ENCODE assay signal across 8 cellular contexts in genomic region chr2:113891265-113891959, GRCh38. TPM values are rescaled to one million over a fixed set of nuclear protein-coding genes. Genes with fewer than 3 reads are reported as not detected.
DNase-seq lines count a peak whose midpoint lies in the region; ATAC-seq, FAIRE-seq and TF ChIP-seq lines count a peak whose summit lies in the region.

No MANE protein-coding gene starts in this region.

- POLR2A ChIA-PET in K562 (lab: Yijun Ruan, JAX) = no interaction called here

- no peak for ATAC-seq in Right ventricle myocardium inferior
- ATAC-seq in K562 = no peak
- ATAC-seq in lower lobe of right lung = no peak
- ATAC-seq in upper lobe of right lung = no peak
- no peak for ATAC-seq in GM21825 (IDR thresholded peaks at IDR 0.05; ENCODE audit: unreplicated experiment)

- CTCF ChIA-PET in K562 (lab: Yijun Ruan, JAX; ENCODE audit: low intra/inter-chr PET ratio) = no interaction called here

- TF ChIP-seq RAD21 in K562 (CRISPR knock-in tag; conservative IDR thresholded peaks at IDR 0.05 in 1 of 2, IDR thresholded peaks at IDR 0.05 in 1 of 2) = no peak

- TF ChIP-seq CTCF in cardiac muscle cell (IDR thresholded peaks at IDR 0.05; ENCODE audit: low read depth, low read length) = no peak
- TF ChIP-seq CTCF in K562 (IDR thresholded peaks at IDR 0.05 in 2 of 3, conservative IDR thresholded peaks at IDR 0.05 in 1 of 3; ENCODE audit: insufficient read depth in 2 of 3, low read depth in 1 of 3, low read length in 3 of 3) = no peak
- TF ChIP-seq CTCF in lower lobe of right lung (IDR thresholded peaks at IDR 0.05) = no peak
- no peak for TF ChIP-seq CTCF in upper lobe of right lung (IDR thresholded peaks at IDR 0.05)

- no peaks in the 10 kb centered on the region for H3K27me3 ChIP-seq in cardiac muscle cell
- H3K27me3 ChIP-seq in K562 (ENCODE audit: control insufficient read depth in 2 of 2, insufficient read depth in 2 of 2, low read length in 2 of 2) = no peaks in the 10 kb centered on the region
- no peaks in the 10 kb centered on the region for H3K27me3 ChIP-seq in lower lobe of right lung (ENCODE audit: low read depth)
- no peaks in the 10 kb centered on the region for H3K27me3 ChIP-seq in upper lobe of right lung

- FAIRE-seq in K562 (lab: Jason Lieb, UNC) = no peak

- H3K4me2 ChIP-seq in K562 (ENCODE audit: insufficient read depth, low read length) = peak overlapping the region; percentile 89

- no peak overlapping the region for H2AFZ ChIP-seq in K562 (ENCODE audit: low read depth, low read length)

- H3K4me3 ChIP-seq in cardiac muscle cell = peak overlapping the region; percentile 77
- peak overlapping the region; percentile 86 for H3K4me3 ChIP-seq in K562
- H3K4me3 ChIP-seq in lower lobe of right lung = peak overlapping the region; percentile 87
- H3K4me3 ChIP-seq in upper lobe of right lung = peak overlapping the region; percentile 89

- 0% methylated on average over 5 of the region's 5 CpGs for WGBS in K562 (ENCODE audit: insufficient coverage, low coverage, missing lambda C conversion rate)

- no peak for TF ChIP-seq EP300 in K562 (IDR thresholded peaks at IDR 0.05; ENCODE audit: low read length)

- peaks cover 86% of the 10 kb centered on the region for H3K79me2 ChIP-seq in K562 (ENCODE audit: control insufficient read depth, insufficient read depth, low read length)

- no peak for TF ChIP-seq POLR2A in K562 (conservative IDR thresholded peaks at IDR 0.05)

- H3K9me3 ChIP-seq in cardiac muscle cell (ENCODE audit: low read depth) (no peaks in the 10 kb centered on the region), K562 (replicated peaks; ENCODE audit: control insufficient read depth, insufficient read depth, low read depth, low read length) (no peaks in the 10 kb centered on the region), lower lobe of right lung (no peaks in the 10 kb centered on the region), upper lobe of right lung (no peaks in the 10 kb centered on the region)

- no peaks in the 10 kb centered on the region for H3K9me1 ChIP-seq in K562 (ENCODE audit: control insufficient read depth, insufficient read depth, low read length)

- peak overlapping the region; percentile 92 to 98; a peak in 3 of 4 replicates for H3K9ac ChIP-seq in K562 (ENCODE audit: insufficient read depth in 1 of 2, low read depth in 2 of 2, low read length in 2 of 2)

- BruUV-seq in K562 (replicated peaks; lab: Mats Ljungman, UMichigan) = no TSS peak

- no peaks in the 10 kb centered on the region for H3K36me3 ChIP-seq in cardiac muscle cell
- H3K36me3 ChIP-seq in K562 (ENCODE audit: control insufficient read depth, insufficient read depth, low read length) = peaks cover 15% of the 10 kb centered on the region; the same call in 1 of the 3 replicates
- H3K36me3 ChIP-seq in lower lobe of right lung = no peaks in the 10 kb centered on the region
- H3K36me3 ChIP-seq in upper lobe of right lung = no peaks in the 10 kb centered on the region

- in situ Hi-C loops in K562 (cut with MboI) = no loop called here

- intact Hi-C loops in Right ventricle myocardium inferior (cut with DNase I) (no loop called here), K562 (cut with micrococcal nuclease) (loop anchor here (5.0 kb wide), 1 partner anchor 69 kb away; no protein-coding TSS in a partner anchor), lower lobe of right lung (cut with DNase I) (no loop called here), upper lobe of right lung (cut with DNase I) (no loop called here)

- DNase-seq in cardiac muscle cell (ENCODE audit: low read depth in 1 of 2, low spot score in 1 of 2) (peak in 1 of 2 donors; percentile 46), Right ventricle myocardium inferior (ENCODE audit: missing footprints) (no peak), K562 (ENCODE audit: extremely low read depth in 1 of 4, low spot score in 3 of 4) (no peak), lower lobe of right lung (no peak), upper lobe of right lung (no peak), NCI-H345 (lab: John Stamatoyannopoulos, UW) (no peak), SKM-1 treated with dmso at 0.1 percent for 144 hours (lab: John Stamatoyannopoulos, UW; ENCODE audit: unreplicated experiment) (no peak)

- H3K27ac ChIP-seq in cardiac muscle cell = peak overlapping the region; percentile 99
- H3K27ac ChIP-seq in K562 (ENCODE audit: extremely low read depth, low read depth, low read length) = peak overlapping the region; percentile 92
- H3K27ac ChIP-seq in lower lobe of right lung = peak overlapping the region; percentile 97
- peak overlapping the region; percentile 96 for H3K27ac ChIP-seq in upper lobe of right lung

- H4K20me1 ChIP-seq in K562 (replicated peaks; ENCODE audit: control insufficient read depth, insufficient read depth, low read length) = peaks cover 14% of the 10 kb centered on the region

- H3K4me1 ChIP-seq in cardiac muscle cell (ENCODE audit: low read depth) (peaks cover 40% of the 10 kb centered on the region), K562 (replicated peaks in 1 of 2; ENCODE audit: control insufficient read depth in 2 of 2, insufficient read depth in 2 of 2, low read length in 2 of 2) (peaks cover 22 to 37% of the 10 kb centered on the region in 2 experiments), lower lobe of right lung (peaks cover 79% of the 10 kb centered on the region), upper lobe of right lung (peaks cover 57% of the 10 kb centered on the region)

TF ChIP-seq in K562, 482 proteins besides CTCF, POLR2A, EP300 and RAD21 (continues in another document):
- TF ChIP-seq FOXJ2 (tag; IDR thresholded peaks at IDR 0.05) = peak; percentile 66; the same call in 1 of the 2 replicates

RNA-seq across cellular contexts. Expression of gene ACTR3, which starts 1.5 kb away (rescaled TPM):
- 64.5 and 69.7 TPM in 2 replicates for total RNA-seq in cardiac muscle cell
- polyA plus RNA-seq in cardiac muscle cell = 125 and 126 TPM in 2 replicates
- total RNA-seq in Right ventricle myocardium inferior = 115 TPM
- 59.8 and 145 TPM in 2 replicates for total RNA-seq in K562 (2011; cell fraction: chromatin; rRNA removed; ENCODE audit: low replicate concordance)
- 44.6 and 49.2 TPM in 2 replicates for total RNA-seq in K562 (2011; cell fraction: nucleolus; rRNA removed)
- total RNA-seq in K562 (2011; cell fraction: nucleoplasm; rRNA removed) = 65.8 and 108 TPM in 2 replicates
- 142 and 192 TPM in 2 replicates for total RNA-seq in K562 (2014; rRNA removed)
- total RNA-seq in K562 (2014; rRNA removed; fragmentation: Illumina TruSeq; extraction: Trizol) = 273 and 317 TPM in 2 replicates
- total RNA-seq in K562 (2015; rRNA removed; fragmentation: Illumina TruSeq; extraction: Trizol) = 263 and 277 TPM in 2 replicates
- total RNA-seq in K562 (2021) = 307 and 310 TPM in 2 replicates
- 246 and 354 TPM in 2 replicates for polyA plus RNA-seq in K562 (2011; rRNA removed)
- polyA plus RNA-seq in K562 (2011; cell fraction: cytosol; rRNA removed) = 68.8 and 143 TPM in 2 replicates
- 48.3 and 83.7 TPM in 2 replicates for polyA plus RNA-seq in K562 (2011; cell fraction: nucleus; rRNA removed)
- polyA plus RNA-seq in K562 (2012) = 219 and 220 TPM in 2 replicates
- polyA plus RNA-seq in K562 (2014; fragmentation: Illumina TruSeq; extraction: Trizol) = 236 and 249 TPM in 2 replicates
- 10 to 100 TPM; 49.0 to 65.1 TPM for polyA plus RNA-seq in K562 (2014; fragmentation: Nextera tagmentation; extraction: Ambion mirVana)
- 205 and 213 TPM in 2 replicates for polyA plus RNA-seq in K562 (2014; rRNA removed)
- 455 and 468 TPM in 2 replicates for polyA minus RNA-seq in K562 (2011; rRNA and poly(A)+ RNA removed)
- polyA minus RNA-seq in K562 (2011; cell fraction: cytosol; rRNA and poly(A)+ RNA removed) = 213 and 229 TPM in 2 replicates
- 50.5 and 86.9 TPM in 2 replicates for polyA minus RNA-seq in K562 (2011; cell fraction: nucleus; rRNA and poly(A)+ RNA removed)
- total RNA-seq in lower lobe of right lung = 269 TPM
- total RNA-seq in upper lobe of right lung = 229 TPM
